19 cellular contexts compared by ENCODE assay signal in genomic region chr17:65799869-65800268, GRCh38.
DNase-seq lines count a peak whose midpoint lies in the region; ATAC-seq and TF ChIP-seq lines count a peak whose summit lies in the region.
"Had no signal": no experiment of that assay in that cellular context is flagged by ENCODE, and none has a peak within 500 bp of the region (broad histone marks: within the 10 kb centered on the region; RNA-seq: fewer than 3 reads in every experiment).

No MANE protein-coding gene starts in this region.

- H4K8ac ChIP-seq in IMR-90 (ENCODE audit: low read depth in 2 of 2, low read length in 2 of 2): no peak overlapping the region

- H2AK5ac ChIP-seq in IMR-90 (ENCODE audit: low read depth, low read length): no peak overlapping the region

- H3K23ac ChIP-seq in IMR-90 (ENCODE audit: low read depth, low read length): no peak overlapping the region

- no peak overlapping the region for H4K5ac ChIP-seq in IMR-90 (ENCODE audit: low read depth, low read length)

- no peaks in the 10 kb centered on the region for H3K36me3 ChIP-seq in IMR-90 (ENCODE audit: control insufficient read depth, insufficient read depth, low read length)

- H3K27me3 ChIP-seq in IMR-90 (ENCODE audit: control insufficient read depth, insufficient read depth, low read length): no peaks in the 10 kb centered on the region

- no peak for TF ChIP-seq RAD21 in IMR-90 (IDR thresholded peaks at IDR 0.05; ENCODE audit: low read length)

- H2AK9ac ChIP-seq in IMR-90 (replicated peaks; ENCODE audit: low read depth, low read length, poor library complexity): no peak overlapping the region

- H3K27ac Mint-ChIP-seq in activated naive CD4-positive, alpha-beta T cell treated with anti-CD3 and anti-CD28 coated beads for 36 hours: peak overlapping the region; percentile 66
- H3K27ac Mint-ChIP-seq in T-helper 2 cell treated with Interferon-gamma antibody and Interleukin-4, amounts not matched to agents 5 μg/mL and 100 μg/mL, for 36 hours: peak overlapping the region; percentile 50
- no peak overlapping the region for H3K27ac Mint-ChIP-seq in stimulated activated effector memory CD8-positive, alpha-beta T cell treated with anti-CD3 and anti-CD28 coated beads, Interleukin-12 subunit alpha, Interleukin-12 subunit beta, amount 100 ng/mL, for 72 hours
- H3K27ac Mint-ChIP-seq: GM23338 had no signal

- no peak for TF ChIP-seq POLR2A in IMR-90 (IDR thresholded peaks at IDR 0.05; ENCODE audit: low read depth, low read length)

- dilution Hi-C loops in IMR-90 (cut with HindIII; ENCODE audit: low sequenced_read_pairs, unreplicated experiment): no loop called here

- intact Hi-C loops in activated naive CD4-positive, alpha-beta T cell treated with anti-CD3 and anti-CD28 coated beads for 36 hours (cut with micrococcal nuclease): loop anchor here (1.0 to 2.0 kb wide), 4 partner anchors 115 to 571 kb away; no protein-coding TSS in a partner anchor
- intact Hi-C loops in IMR-90 (cut with micrococcal nuclease): no loop called here

- POLR2A ChIA-PET in IMR-90 (lab: Charles Lee; ENCODE audit: unreplicated experiment): no interaction called here

- in situ Hi-C loops in IMR-90 (cut with MboI; ENCODE audit: low sequenced_read_pairs): no loop called here

- no peaks in the 10 kb centered on the region for H3K27me3 Mint-ChIP-seq in activated naive CD4-positive, alpha-beta T cell treated with anti-CD3 and anti-CD28 coated beads for 36 hours (ENCODE audit: low read depth)
- H3K27me3 Mint-ChIP-seq in T-helper 2 cell treated with Interferon-gamma antibody and Interleukin-4, amounts not matched to agents 5 μg/mL and 100 μg/mL, for 36 hours (ENCODE audit: low read depth): no peaks in the 10 kb centered on the region

- H3K79me1 ChIP-seq in IMR-90 (ENCODE audit: low read depth in 1 of 2, low read length in 2 of 2): no peaks in the 10 kb centered on the region

- no peak overlapping the region for H4K91ac ChIP-seq in IMR-90 (ENCODE audit: insufficient read depth, low read depth, low read length)

- H2BK120ac ChIP-seq in IMR-90 (ENCODE audit: low read depth, low read length): no peak overlapping the region

- WGBS in IMR-90 (ENCODE audit: extremely low coverage in 2 of 2, insufficient read length in 1 of 2), 2 experiments: no CpG with 5 or more reads among the region's 1 CpG

- no peak overlapping the region for H3K14ac ChIP-seq in IMR-90 (replicated peaks; ENCODE audit: low read depth, low read length)

- CTCF ChIA-PET in activated naive CD4-positive, alpha-beta T cell treated with anti-CD3 and anti-CD28 coated beads for 36 hours (lab: Charles Lee): no interaction called here
- CTCF ChIA-PET in IMR-90 (lab: Yijun Ruan, JAX): no interaction called here

- H3K9me1 ChIP-seq in IMR-90 (ENCODE audit: insufficient read depth, low read length): no peaks in the 10 kb centered on the region

- no peak overlapping the region for H3K4me3 ChIP-seq in IMR-90 (ENCODE audit: insufficient read depth, low read depth, low read length)
- H3K4me3 ChIP-seq: GM23338 had no signal

- no peak overlapping the region for H2AFZ ChIP-seq in IMR-90 (replicated peaks; ENCODE audit: low read length, poor library complexity)
- H2AFZ ChIP-seq: GM23338 had no signal

- H3K18ac ChIP-seq in IMR-90 (ENCODE audit: low read depth, low read length): no peak overlapping the region

- TF ChIP-seq CTCF in IMR-90 (conservative IDR thresholded peaks at IDR 0.05; ENCODE audit: low read depth, low read length): no peak

- H3K36me3 Mint-ChIP-seq in activated naive CD4-positive, alpha-beta T cell treated with anti-CD3 and anti-CD28 coated beads for 36 hours (ENCODE audit: low read depth): peaks cover 1% of the 10 kb centered on the region
- H3K36me3 Mint-ChIP-seq in T-helper 2 cell treated with Interferon-gamma antibody and Interleukin-4, amounts not matched to agents 5 μg/mL and 100 μg/mL, for 36 hours (ENCODE audit: low read depth): peaks cover 6% of the 10 kb centered on the region
- no peaks in the 10 kb centered on the region for H3K36me3 Mint-ChIP-seq in stimulated activated effector memory CD8-positive, alpha-beta T cell treated with anti-CD3 and anti-CD28 coated beads, Interleukin-12 subunit alpha, Interleukin-12 subunit beta, amount 100 ng/mL, for 72 hours

- H3K4me1 Mint-ChIP-seq in activated naive CD4-positive, alpha-beta T cell treated with anti-CD3 and anti-CD28 coated beads for 36 hours (ENCODE audit: low read depth): peaks cover 26% of the 10 kb centered on the region
- H3K4me1 Mint-ChIP-seq in T-helper 2 cell treated with Interferon-gamma antibody and Interleukin-4, amounts not matched to agents 5 μg/mL and 100 μg/mL, for 36 hours (ENCODE audit: low read depth): peaks cover 18% of the 10 kb centered on the region
- peaks cover 6% of the 10 kb centered on the region for H3K4me1 Mint-ChIP-seq in stimulated activated effector memory CD8-positive, alpha-beta T cell treated with anti-CD3 and anti-CD28 coated beads, Interleukin-12 subunit alpha, Interleukin-12 subunit beta, amount 100 ng/mL, for 72 hours
- H3K4me1 Mint-ChIP-seq: GM23338 had no signal

- no TSS peak for BruUV-seq in IMR-90 (replicated peaks; lab: Mats Ljungman, UMichigan)

- peaks cover 11% of the 10 kb centered on the region for H3K9me3 ChIP-seq in IMR-90 (ENCODE audit: control insufficient read depth, insufficient read depth, low read length)

- no peak overlapping the region for H2BK5ac ChIP-seq in IMR-90 (ENCODE audit: low read depth, low read length, poor library complexity, severe bottlenecking)

- H3K4me2 ChIP-seq in IMR-90 (ENCODE audit: low read depth, low read length): no peak overlapping the region
- H3K4me2 ChIP-seq: GM23338 had no signal

- no peaks in the 10 kb centered on the region for H4K20me1 ChIP-seq in IMR-90 (ENCODE audit: insufficient read depth, low read length)

- H3K56ac ChIP-seq in IMR-90 (ENCODE audit: extremely low read depth, insufficient read depth, low read length): no peak overlapping the region

- no peak overlapping the region for H3K4me3 Mint-ChIP-seq in activated naive CD4-positive, alpha-beta T cell treated with anti-CD3 and anti-CD28 coated beads for 36 hours
- H3K4me3 Mint-ChIP-seq in T-helper 2 cell treated with Interferon-gamma antibody and Interleukin-4, amounts not matched to agents 5 μg/mL and 100 μg/mL, for 36 hours: no peak overlapping the region
- H3K4me3 Mint-ChIP-seq in stimulated activated effector memory CD8-positive, alpha-beta T cell treated with anti-CD3 and anti-CD28 coated beads, Interleukin-12 subunit alpha, Interleukin-12 subunit beta, amount 100 ng/mL, for 72 hours: no peak overlapping the region
- H3K4me3 Mint-ChIP-seq: GM23338 had no signal

- H2BK15ac ChIP-seq in IMR-90 (ENCODE audit: low read depth, low read length): no peak overlapping the region

- H3K9ac ChIP-seq in IMR-90 (ENCODE audit: low read depth, low read length): no peak overlapping the region

- H3K4me1 ChIP-seq in IMR-90 (ENCODE audit: control insufficient read depth, insufficient read depth, low read length): no peaks in the 10 kb centered on the region

- H3K9me3 Mint-ChIP-seq in activated naive CD4-positive, alpha-beta T cell treated with anti-CD3 and anti-CD28 coated beads for 36 hours: peaks cover 20% of the 10 kb centered on the region
- peaks cover 29% of the 10 kb centered on the region for H3K9me3 Mint-ChIP-seq in T-helper 2 cell treated with Interferon-gamma antibody and Interleukin-4, amounts not matched to agents 5 μg/mL and 100 μg/mL, for 36 hours
- peaks cover 11% of the 10 kb centered on the region for H3K9me3 Mint-ChIP-seq in stimulated activated effector memory CD8-positive, alpha-beta T cell treated with anti-CD3 and anti-CD28 coated beads, Interleukin-12 subunit alpha, Interleukin-12 subunit beta, amount 100 ng/mL, for 72 hours

- DNase-seq in activated naive CD4-positive, alpha-beta T cell treated with anti-CD3 and anti-CD28 coated beads for 36 hours: no peak
- DNase-seq in activated naive CD4-positive, alpha-beta T cell treated with Interleukin-2 at 50 U/mL for 16 hours: no peak
- DNase-seq in IMR-90: peak; percentile 28
- no peak for DNase-seq in T-helper 2 cell treated with Interferon-gamma antibody and Interleukin-4, amounts not matched to agents 5 μg/mL and 100 μg/mL, for 36 hours (ENCODE audit: low spot score)
- DNase-seq in stimulated activated effector memory CD8-positive, alpha-beta T cell treated with anti-CD3 and anti-CD28 coated beads, Interleukin-12 subunit alpha, Interleukin-12 subunit beta, amount 100 ng/mL, for 72 hours (ENCODE audit: low spot score in 2 of 2): no peak
- no peak for DNase-seq in GM03348 (ENCODE audit: low spot score)
- no peak for DNase-seq in activated CD4-positive, CD25-positive, alpha-beta regulatory T cell (lab: John Stamatoyannopoulos, UW)
- DNase-seq: AML-193, GDM1, HCEC 1CT, Kasumi-1, MM.1S, NCI-H1092, NCI-H1436 treated with DMSO at 0.1 percent for 48 hours, NCI-H2029 treated with DMSO at 0.1 percent for 48 hours, NCI-H2171, NCI-H526 had no signal

- H3K4ac ChIP-seq in IMR-90 (ENCODE audit: low read depth, low read length): no peak overlapping the region

- ATAC-seq in IMR-90 (ENCODE audit: low read depth): no peak
- ATAC-seq in stimulated activated effector memory CD8-positive, alpha-beta T cell treated with anti-CD3 and anti-CD28 coated beads, Interleukin-12 subunit alpha, Interleukin-12 subunit beta, amount 100 ng/mL, for 72 hours: peak; percentile 80
- ATAC-seq: GM23338 had no signal

- no peak overlapping the region for H3K27ac ChIP-seq in IMR-90 (ENCODE audit: insufficient read depth, low read length)
- H3K27ac ChIP-seq: C4-2B had no signal

- no peak overlapping the region for H2BK20ac ChIP-seq in IMR-90 (ENCODE audit: low read depth, low read length)

TF ChIP-seq in IMR-90, 13 proteins besides CTCF, POLR2A, EP300 and RAD21:
- TF ChIP-seq BHLHE40 (IDR thresholded peaks at IDR 0.05; ENCODE audit: low read depth, low read length) (no peak), CHD1 (IDR thresholded peaks at IDR 0.05; ENCODE audit: low read depth, low read length) (no peak), MAZ (IDR thresholded peaks at IDR 0.05; ENCODE audit: borderline replicate concordance, low read depth, low read length) (no peak)
